11 cellular contexts compared by ENCODE assay signal in the genomic region with DNA sequence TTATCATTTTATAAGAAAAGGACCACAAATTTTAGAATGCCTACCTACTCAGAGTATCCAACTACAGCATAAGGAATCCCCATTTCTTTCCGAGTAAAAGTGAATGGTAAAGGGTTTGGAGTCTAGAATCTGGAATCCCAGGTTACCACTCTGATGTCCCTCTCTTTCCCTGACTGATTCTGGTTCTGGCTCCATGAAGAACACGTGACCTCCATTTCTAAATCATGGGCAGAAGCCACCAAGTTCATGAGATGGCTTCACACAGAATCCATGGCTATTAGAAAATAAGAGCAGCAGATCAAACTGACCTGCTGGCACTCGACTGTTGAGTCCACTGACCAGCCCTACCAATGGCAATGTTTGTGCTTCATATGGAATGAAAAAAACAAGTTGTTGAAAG. TPM values are rescaled to one million over a fixed set of nuclear protein-coding genes. Genes with fewer than 3 reads are reported as not detected.
DNase-seq lines count a peak whose midpoint lies in the region; ATAC-seq and TF ChIP-seq lines count a peak whose summit lies in the region.
"Had no signal": no experiment of that assay in that cellular context is flagged by ENCODE, and none has a peak within 500 bp of the region (broad histone marks: within the 10 kb centered on the region; RNA-seq: fewer than 3 reads in every experiment).

No MANE protein-coding gene starts in this region.

- ATAC-seq in heart left ventricle: no peak
- no peak for ATAC-seq in left ventricle myocardium superior
- no peak for ATAC-seq in GM21717 (IDR thresholded peaks at IDR 0.05; ENCODE audit: unreplicated experiment)
- no peak for ATAC-seq in activated CD4-positive, alpha-beta T cell treated with anti-CD3 and anti-CD28 coated beads for 36 hours

- peaks cover under 1% of the 10 kb centered on the region for H3K27me3 Mint-ChIP-seq in neural progenitor cell (ENCODE audit: insufficient read depth, low read depth)
- no peaks in the 10 kb centered on the region for H3K27me3 Mint-ChIP-seq in activated CD4-positive, alpha-beta T cell treated with anti-CD3 and anti-CD28 coated beads for 36 hours

- H3K9ac ChIP-seq in mucosa of rectum (ENCODE audit: low read depth in 1 of 2, low read length in 2 of 2) (peak overlapping the region in 1 of 2 donors; percentile 49), neural progenitor cell (no peak overlapping the region)

- H2AFZ ChIP-seq in neural progenitor cell (replicated peaks): no peak overlapping the region

- H3K4me1 Mint-ChIP-seq in neural progenitor cell: peaks cover 12% of the 10 kb centered on the region
- H3K4me1 Mint-ChIP-seq in activated CD4-positive, alpha-beta T cell treated with anti-CD3 and anti-CD28 coated beads for 36 hours: peaks cover 64% of the 10 kb centered on the region

- H3K27ac Mint-ChIP-seq in neural progenitor cell: no peak overlapping the region
- no peak overlapping the region for H3K27ac Mint-ChIP-seq in activated CD4-positive, alpha-beta T cell treated with anti-CD3 and anti-CD28 coated beads for 36 hours

- peaks cover 0 to 21% (median 0%) of the 10 kb centered on the region in 9 donors for H3K36me3 ChIP-seq in heart left ventricle
- peaks cover 0 to 4% of the 10 kb centered on the region in 2 donors for H3K36me3 ChIP-seq in mucosa of rectum (ENCODE audit: control insufficient read depth in 2 of 2, insufficient read depth in 2 of 2, low read length in 2 of 2)
- H3K36me3 ChIP-seq in uterus: no peaks in the 10 kb centered on the region
- H3K36me3 ChIP-seq in neural progenitor cell: no peaks in the 10 kb centered on the region

- TF ChIP-seq POLR2A in heart left ventricle (IDR thresholded peaks at IDR 0.05) (no peak), uterus (IDR thresholded peaks at IDR 0.05) (no peak)

- 51 to 81% (median 77%) methylated on average over 3 of the region's 3 CpGs for WGBS in heart left ventricle, 4 donors

- H3K79me2 ChIP-seq in neural progenitor cell (ENCODE audit: low read depth): peaks cover 70% of the 10 kb centered on the region

- H3K9me3 ChIP-seq in heart left ventricle: peaks cover 0 to 6% (median 0%) of the 10 kb centered on the region in 12 donors
- no peaks in the 10 kb centered on the region for H3K9me3 ChIP-seq in mucosa of rectum (ENCODE audit: control insufficient read depth in 2 of 2, low read length in 2 of 2)
- H3K9me3 ChIP-seq in uterus: no peaks in the 10 kb centered on the region
- no peaks in the 10 kb centered on the region for H3K9me3 ChIP-seq in neural progenitor cell (ENCODE audit: low read depth)

- CTCF ChIA-PET in activated CD4-positive, alpha-beta T cell treated with anti-CD3 and anti-CD28 coated beads for 36 hours (lab: Charles Lee): interaction anchor here (0.8 to 2.6 kb wide), 8 partner anchors 9 to 101 kb away, joined by 3 to 12 read pairs (median 5); no protein-coding TSS in a partner anchor

- no peak for TF ChIP-seq CTCF in heart left ventricle (IDR thresholded peaks at IDR 0.05)
- no peak for TF ChIP-seq CTCF in uterus (IDR thresholded peaks at IDR 0.05)
- TF ChIP-seq CTCF in neural progenitor cell (IDR thresholded peaks at IDR 0.05): no peak

- H3K36me3 Mint-ChIP-seq in neural progenitor cell: peaks cover 25% of the 10 kb centered on the region
- H3K36me3 Mint-ChIP-seq in activated CD4-positive, alpha-beta T cell treated with anti-CD3 and anti-CD28 coated beads for 36 hours (ENCODE audit: low read depth): peaks cover 18% of the 10 kb centered on the region

- H3K4me3 ChIP-seq in heart left ventricle: no peak overlapping the region
- H3K4me3 ChIP-seq in mucosa of rectum (ENCODE audit: low read length in 2 of 2): no peak overlapping the region
- no peak overlapping the region for H3K4me3 ChIP-seq in uterus
- no peak overlapping the region for H3K4me3 ChIP-seq in neural progenitor cell
- H3K4me3 ChIP-seq: skin epidermis had no signal

- POLR2A ChIA-PET in activated CD4-positive, alpha-beta T cell treated with anti-CD3 and anti-CD28 coated beads for 36 hours (lab: Charles Lee): interaction anchor here (1.4 kb wide), 1 partner anchor 14 kb away, joined by 3 read pairs; no protein-coding TSS in a partner anchor

- H3K27me3 ChIP-seq in heart left ventricle (no peaks in the 10 kb centered on the region), mucosa of rectum (ENCODE audit: control insufficient read depth in 2 of 2, insufficient read depth in 2 of 2, low read length in 2 of 2) (no peaks in the 10 kb centered on the region), uterus (no peaks in the 10 kb centered on the region), neural progenitor cell (no peaks in the 10 kb centered on the region)

- intact Hi-C loops in heart left ventricle (cut with DNase I) (loop anchor here in 3 of 10 donors (5.0 kb wide), 1 partner anchor 35 kb away; no protein-coding TSS in a partner anchor), left ventricle myocardium superior (cut with micrococcal nuclease) (no loop called here), uterus (cut with DNase I; ENCODE audit: low total_unique reads) (no loop called here)
- intact Hi-C loops in activated CD4-positive, alpha-beta T cell treated with anti-CD3 and anti-CD28 coated beads for 36 hours (cut with DNase I, micrococcal nuclease): no loop called here

- H4K20me1 ChIP-seq in neural progenitor cell (ENCODE audit: low read depth): peaks cover 32% of the 10 kb centered on the region

- peak overlapping the region; percentile 15 to 87 (median 73) for H3K27ac ChIP-seq in heart left ventricle
- H3K27ac ChIP-seq in caudate nucleus (ENCODE audit: low read depth, low read length): peak overlapping the region; percentile 16
- peak overlapping the region; percentile 82 to 91 for H3K27ac ChIP-seq in mucosa of rectum (ENCODE audit: low read depth in 2 of 2, low read length in 2 of 2)
- H3K27ac ChIP-seq in uterus: peak overlapping the region; percentile 80 to 88
- no peak overlapping the region for H3K27ac ChIP-seq in neural progenitor cell

- DNase-seq in heart left ventricle (no peak), left ventricle myocardium superior (no peak), caudate nucleus (lab: John Stamatoyannopoulos, UW) (no peak), uterus (no peak), neural progenitor cell (ENCODE audit: low spot score) (no peak)
- DNase-seq in activated CD4-positive, alpha-beta T cell treated with anti-CD3 and anti-CD28 coated beads for 36 hours: no peak
- DNase-seq: activated CD8-positive, alpha-beta memory T cell treated with anti-CD3 and anti-CD28 coated beads, Interleukin-2, amount 50 U/mL, for 48 hours; NCI-H446 treated with DMSO at 0.1 percent for 48 hours had no signal

- no peak overlapping the region for H3K4me2 ChIP-seq in neural progenitor cell

- H3K4me3 Mint-ChIP-seq in neural progenitor cell: no peak overlapping the region
- no peak overlapping the region for H3K4me3 Mint-ChIP-seq in activated CD4-positive, alpha-beta T cell treated with anti-CD3 and anti-CD28 coated beads for 36 hours

- H3K4me1 ChIP-seq in heart left ventricle: peaks cover 6 to 61% (median 43%) of the 10 kb centered on the region in 12 donors
- peaks cover 21 to 29% of the 10 kb centered on the region in 2 donors for H3K4me1 ChIP-seq in mucosa of rectum (ENCODE audit: control insufficient read depth in 2 of 2, insufficient read depth in 2 of 2, low read length in 2 of 2)
- H3K4me1 ChIP-seq in uterus: peaks cover 0 to 5% of the 10 kb centered on the region in 2 donors
- H3K4me1 ChIP-seq in neural progenitor cell: peaks cover 17% of the 10 kb centered on the region

- H3F3A ChIP-seq in neural progenitor cell (ENCODE audit: low read depth): peaks cover 12% of the 10 kb centered on the region

- no peaks in the 10 kb centered on the region for H3K9me3 Mint-ChIP-seq in neural progenitor cell
- no peaks in the 10 kb centered on the region for H3K9me3 Mint-ChIP-seq in activated CD4-positive, alpha-beta T cell treated with anti-CD3 and anti-CD28 coated beads for 36 hours (ENCODE audit: low read depth)

RNA-seq across cellular contexts. Expression of a gene that starts 40.7 kb away (rescaled TPM):
- total RNA-seq in heart left ventricle: 100 to 1,000 TPM in 1 of 9 donors, 10 to 100 TPM in 8; 53.8 to 130 (median 72.3) TPM
- polyA plus RNA-seq in heart left ventricle: 100 to 1,000 TPM in 1 of 2 donors, 10 to 100 TPM in 1; 93.8 to 140 TPM
- total RNA-seq in left ventricle myocardium superior: 68.1 TPM
- total RNA-seq in uterus: 100 to 1,000 TPM in 1 of 4 donors, 10 to 100 TPM in 3; 42.7 to 102 (median 70.9) TPM
- total RNA-seq in neural progenitor cell (ENCODE audit: low replicate concordance): 79.8 and 84.3 TPM in 2 replicates
- total RNA-seq in activated CD4-positive, alpha-beta T cell treated with anti-CD3 and anti-CD28 coated beads for 36 hours: 10 to 100 TPM; 52.6 to 63.2 TPM
